ENCODE assay signal across 8 cellular contexts in genomic region chr12:128820723-128821432, GRCh38. TPM values are rescaled to one million over a fixed set of nuclear protein-coding genes. Genes with fewer than 3 reads are reported as not detected.
DNase-seq lines count a peak whose midpoint lies in the region; ATAC-seq and TF ChIP-seq lines count a peak whose summit lies in the region.

No MANE protein-coding gene starts in this region.

- no peaks in the 10 kb centered on the region for H3K27me3 Mint-ChIP-seq in Caco-2 (ENCODE audit: insufficient read depth, unreplicated experiment)

- peak overlapping the region; percentile 87 for H3K27ac Mint-ChIP-seq in stimulated activated effector memory CD8-positive, alpha-beta T cell treated with anti-CD3 and anti-CD28 coated beads, Interleukin-12 subunit alpha, Interleukin-12 subunit beta, amount 100 ng/mL, for 72 hours
- no peak overlapping the region for H3K27ac Mint-ChIP-seq in Caco-2 (ENCODE audit: unreplicated experiment)

- no peak overlapping the region for H2AFZ ChIP-seq in SK-N-SH (ENCODE audit: low read depth)

- H3K27ac ChIP-seq in SK-N-SH (ENCODE audit: low read depth in 2 of 2, low read length in 1 of 2), result no peak overlapping the region

- intact Hi-C loops in Caco-2 (cut with micrococcal nuclease; ENCODE audit: unreplicated experiment), result loop anchor here (5.0 kb wide), 1 partner anchor 86 kb away; no protein-coding TSS in a partner anchor

- ATAC-seq in GM18508 (IDR thresholded peaks at IDR 0.05; ENCODE audit: insufficient read depth, unreplicated experiment), result peak; percentile 48
- ATAC-seq in GM21515 (IDR thresholded peaks at IDR 0.05; ENCODE audit: unreplicated experiment), result peak; percentile 61
- ATAC-seq in stimulated activated effector memory CD8-positive, alpha-beta T cell treated with anti-CD3 and anti-CD28 coated beads, Interleukin-12 subunit alpha, Interleukin-12 subunit beta, amount 100 ng/mL, for 72 hours, result peak; percentile 45

- no peaks in the 10 kb centered on the region for H3K9me2 ChIP-seq in SK-N-SH

- no peaks in the 10 kb centered on the region for H3K9me3 Mint-ChIP-seq in stimulated activated effector memory CD8-positive, alpha-beta T cell treated with anti-CD3 and anti-CD28 coated beads, Interleukin-12 subunit alpha, Interleukin-12 subunit beta, amount 100 ng/mL, for 72 hours
- no peaks in the 10 kb centered on the region for H3K9me3 Mint-ChIP-seq in Caco-2 (ENCODE audit: unreplicated experiment)

- POLR2A ChIA-PET in Caco-2 (lab: Charles Lee) (no interaction called here), SK-N-SH (lab: Yijun Ruan, JAX) (no interaction called here)

- 88% methylated on average over 7 of the region's 7 CpGs for WGBS in SK-N-SH (ENCODE audit: low lambda C conversion rate)

- TF ChIP-seq CTCF in Caco-2 (IDR thresholded peaks at IDR 0.05; ENCODE audit: insufficient read depth in 1 of 2, low read depth in 1 of 2, low read length in 1 of 2, severe bottlenecking in 1 of 2, unreplicated experiment in 1 of 2) (no peak), SK-N-SH (IDR thresholded peaks at IDR 0.05) (no peak)

- H3K9ac ChIP-seq in SK-N-SH, result no peak overlapping the region

- no peaks in the 10 kb centered on the region for H3K27me3 ChIP-seq in Caco-2 (replicated peaks; ENCODE audit: control insufficient read depth, insufficient read depth, low read length)
- no peaks in the 10 kb centered on the region for H3K27me3 ChIP-seq in SK-N-SH (ENCODE audit: insufficient read depth)

- H3K9me3 ChIP-seq in Caco-2 (no peaks in the 10 kb centered on the region), SK-N-SH (no peaks in the 10 kb centered on the region)

- peaks cover 77% of the 10 kb centered on the region for H3K79me2 ChIP-seq in SK-N-SH (ENCODE audit: insufficient read depth)

- no peaks in the 10 kb centered on the region for H3K36me3 ChIP-seq in Caco-2 (ENCODE audit: control insufficient read depth, insufficient read depth, low read length)
- H3K36me3 ChIP-seq in SK-N-SH (replicated peaks in 1 of 2; ENCODE audit: control insufficient read depth in 1 of 2, insufficient read depth in 2 of 2, low read length in 1 of 2), result peaks cover 4 to 10% of the 10 kb centered on the region in 2 experiments

- H3K4me3 Mint-ChIP-seq in stimulated activated effector memory CD8-positive, alpha-beta T cell treated with anti-CD3 and anti-CD28 coated beads, Interleukin-12 subunit alpha, Interleukin-12 subunit beta, amount 100 ng/mL, for 72 hours, result peak overlapping the region; percentile 78
- no peak overlapping the region for H3K4me3 Mint-ChIP-seq in Caco-2 (ENCODE audit: unreplicated experiment)

- H3F3A ChIP-seq in SK-N-SH (replicated peaks; ENCODE audit: insufficient read depth), result no peaks in the 10 kb centered on the region

- CTCF ChIA-PET in Caco-2 (lab: Charles Lee) (no interaction called here), SK-N-SH (lab: Yijun Ruan, JAX) (interaction anchor here (1.1 kb wide), 1 partner anchor 23 kb away, joined by 4 read pairs; no protein-coding TSS in a partner anchor)

- peaks cover 41% of the 10 kb centered on the region for H4K20me1 ChIP-seq in SK-N-SH (ENCODE audit: insufficient read depth)

- no peak for TF ChIP-seq EP300 in SK-N-SH (IDR thresholded peaks at IDR 0.05; ENCODE audit: borderline replicate concordance in 1 of 2, low read depth in 1 of 2, low read length in 1 of 2)

- peak; percentile 78 for DNase-seq in Jurkat, Clone E6-1 (ENCODE audit: low read depth, low spot score)
- DNase-seq in dermis blood vessel endothelial cell, result peak; percentile 19
- no peak for DNase-seq in stimulated activated effector memory CD8-positive, alpha-beta T cell treated with anti-CD3 and anti-CD28 coated beads, Interleukin-12 subunit alpha, Interleukin-12 subunit beta, amount 100 ng/mL, for 72 hours (ENCODE audit: low spot score in 2 of 2)
- DNase-seq in Caco-2, result no peak
- DNase-seq in SW 1271 (lab: John Stamatoyannopoulos, UW), result no peak
- no peak for DNase-seq in SK-N-SH

- H3K4me2 ChIP-seq in SK-N-SH, result no peak overlapping the region

- peaks cover 56% of the 10 kb centered on the region for H3K36me3 Mint-ChIP-seq in stimulated activated effector memory CD8-positive, alpha-beta T cell treated with anti-CD3 and anti-CD28 coated beads, Interleukin-12 subunit alpha, Interleukin-12 subunit beta, amount 100 ng/mL, for 72 hours
- peaks cover 32% of the 10 kb centered on the region for H3K36me3 Mint-ChIP-seq in Caco-2 (ENCODE audit: insufficient read depth, unreplicated experiment)

- no peak for TF ChIP-seq RAD21 in SK-N-SH (IDR thresholded peaks at IDR 0.05; ENCODE audit: low read length)

- BruUV-seq in Caco-2 (replicated peaks; lab: Mats Ljungman, UMichigan), result no TSS peak

- peaks cover 6% of the 10 kb centered on the region; the same call in 1 of the 2 replicates for H3K4me1 ChIP-seq in Caco-2
- peaks cover 9 to 20% of the 10 kb centered on the region in 2 experiments; a peak in 2 of 4 replicates for H3K4me1 ChIP-seq in SK-N-SH (ENCODE audit: control insufficient read depth in 1 of 2, insufficient read depth in 2 of 2, low read depth in 1 of 2, low read length in 1 of 2)

- no peak overlapping the region for H3K4me3 ChIP-seq in Jurkat, Clone E6-1 (ENCODE audit: low read length)
- no peak overlapping the region for H3K4me3 ChIP-seq in Caco-2 (ENCODE audit: low read depth, low read length)
- no peak overlapping the region for H3K4me3 ChIP-seq in SK-N-SH (ENCODE audit: low read depth in 2 of 2, low read length in 1 of 2)

- H3K4me1 Mint-ChIP-seq in stimulated activated effector memory CD8-positive, alpha-beta T cell treated with anti-CD3 and anti-CD28 coated beads, Interleukin-12 subunit alpha, Interleukin-12 subunit beta, amount 100 ng/mL, for 72 hours, result peaks cover 52% of the 10 kb centered on the region
- peaks cover 19% of the 10 kb centered on the region for H3K4me1 Mint-ChIP-seq in Caco-2 (ENCODE audit: low read depth, unreplicated experiment)

TF ChIP-seq in SK-N-SH, 30 proteins besides CTCF, POLR2A, EP300 and RAD21:
- TF ChIP-seq TEAD4 (IDR thresholded peaks at IDR 0.05; ENCODE audit: borderline replicate concordance, insufficient read depth), result no peak
- no peak for TF ChIP-seq SIN3A (IDR thresholded peaks at IDR 0.05; ENCODE audit: borderline replicate concordance, low read depth, low read length)
- no peak for TF ChIP-seq PBX3 (IDR thresholded peaks at IDR 0.05)
- TF ChIP-seq TCF12 (IDR thresholded peaks at IDR 0.05), result no peak
- TF ChIP-seq TAF1 (IDR thresholded peaks at IDR 0.05; ENCODE audit: borderline replicate concordance, low read depth, low read length), result no peak
- TF ChIP-seq USF1 (IDR thresholded peaks at IDR 0.05; ENCODE audit: borderline replicate concordance, low read depth), result no peak
- TF ChIP-seq FOSL2 (IDR thresholded peaks at IDR 0.05; ENCODE audit: borderline replicate concordance, low read depth), result no peak
- TF ChIP-seq USF2 (IDR thresholded peaks at IDR 0.05; ENCODE audit: borderline replicate concordance, low read depth, low read length), result no peak
- no peak for TF ChIP-seq FOXM1 (IDR thresholded peaks at IDR 0.05; ENCODE audit: low read depth)
- no peak for TF ChIP-seq GATA2 (CRISPR knock-in tag; IDR thresholded peaks at IDR 0.05)

RNA-seq across cellular contexts. Expression of gene SLC15A4, which starts 2.9 kb away (rescaled TPM):
- 32.1 TPM for polyA plus RNA-seq in Jurkat, Clone E6-1 (2012; ENCODE audit: insufficient read depth, insufficient read length)
- total RNA-seq in dermis blood vessel endothelial cell, result 30.2 and 36.9 TPM in 2 replicates
- 17.8 and 19.6 TPM in 2 replicates for total RNA-seq in Caco-2 (2022)
- 14.5 and 20.5 TPM in 2 replicates for polyA plus RNA-seq in SK-N-SH (2012; rRNA removed)
- polyA plus RNA-seq in SK-N-SH (2012; cell fraction: cytosol; rRNA removed), result 13.3 and 15.6 TPM in 2 replicates
- polyA plus RNA-seq in SK-N-SH (2012; cell fraction: nucleus; rRNA removed), result 19.1 and 32.5 TPM in 2 replicates

RNA-seq across cellular contexts. Expression of gene GLT1D1, which starts 32.4 kb away (rescaled TPM):
- not detected for polyA plus RNA-seq in Jurkat, Clone E6-1 (2012; ENCODE audit: insufficient read depth, insufficient read length)
- total RNA-seq in dermis blood vessel endothelial cell (not detected in 2 replicates), Caco-2 (2022) (not detected in 2 replicates)
- 0.05 and 0.06 TPM in 2 replicates for polyA plus RNA-seq in SK-N-SH (2012; rRNA removed)
- polyA plus RNA-seq in SK-N-SH (2012; cell fraction: cytosol; rRNA removed), result 0.14 and 0.21 TPM in 2 replicates
- 0.02 and 0.08 TPM in 2 replicates for polyA plus RNA-seq in SK-N-SH (2012; cell fraction: nucleus; rRNA removed)

Comparison
In these comparisons a context has a peak if more than half of its experiments do, and no peak if none do; other contexts are left out.
1. DNase-seq: peak in Jurkat, Clone E6-1 (single experiment) and dermis blood vessel endothelial cell (single experiment); none in stimulated activated effector memory CD8-positive, alpha-beta T cell treated with anti-CD3 and anti-CD28 coated beads, Interleukin-12 subunit alpha, Interleukin-12 subunit beta, amount 100 ng/mL, for 72 hours (0 of 2), Caco-2 (0 of 2), SW 1271 (0 of 2) and SK-N-SH (single experiment).
2. Peak in every context shown above with its lines, with median percentiles within 50 percentile points of each other: ATAC-seq.